Comparison of ENCODE assay signal across 1 cellular context in genomic region chr19:1590641-1591397, GRCh38.
A peak's percentile ranks its signal among the peaks of the same experiment; 100 is the strongest.
TF ChIP-seq lines count a peak whose summit lies in the region.

No MANE protein-coding gene starts in this region.

TF ChIP-seq in H1, 55 proteins besides CTCF, POLR2A, EP300 and RAD21:
- TF ChIP-seq SUZ12 (IDR thresholded peaks at IDR 0.05; ENCODE audit: low read length) (no peak), POU5F1 (IDR thresholded peaks at IDR 0.05; ENCODE audit: low read depth, low read length) (no peak), KDM5A (IDR thresholded peaks at IDR 0.05; ENCODE audit: low read length) (no peak), TAF1 (IDR thresholded peaks at IDR 0.05; ENCODE audit: low read depth, low read length) (0 out of 2 replicates have a peak, but pooled peaks have one; percentile 28), BCL11A (IDR thresholded peaks at IDR 0.05; ENCODE audit: low read depth in 2 of 2, low read length in 2 of 2) (no peak), KDM4A (IDR thresholded peaks at IDR 0.05; ENCODE audit: low read depth, low read length, severe bottlenecking) (no peak), POLR2AphosphoS5 (IDR thresholded peaks at IDR 0.05; ENCODE audit: low read depth, low read length) (peak; percentile 43), ASH2L (IDR thresholded peaks at IDR 0.05; ENCODE audit: low read length) (no peak), TBP (IDR thresholded peaks at IDR 0.05; ENCODE audit: low read depth, low read length) (0 out of 2 replicates have a peak, but pooled peaks have one; percentile 48), SIX5 (IDR thresholded peaks at IDR 0.05; ENCODE audit: low read depth, low read length) (no peak), HDAC6 (IDR thresholded peaks at IDR 0.05; ENCODE audit: low read depth, low read length) (no peak), JUN (IDR thresholded peaks at IDR 0.05; ENCODE audit: low read depth, low read length) (no peak), TAF7 (optimal IDR thresholded peaks at IDR 0.05; ENCODE audit: borderline replicate concordance, low read depth, low read length) (no peak), TCF12 (IDR thresholded peaks at IDR 0.05; ENCODE audit: low read depth, low read length) (no peak), ZNF274 (IDR thresholded peaks at IDR 0.05; ENCODE audit: borderline replicate concordance, extremely low read depth, low read length) (no peak), NRF1 (IDR thresholded peaks at IDR 0.05; ENCODE audit: low read depth, low read length) (no peak), HDAC2 (IDR thresholded peaks at IDR 0.05; ENCODE audit: borderline replicate concordance in 1 of 2, low read depth in 2 of 2, low read length in 2 of 2) (no peak), ATF3 (IDR thresholded peaks at IDR 0.05; ENCODE audit: insufficient read depth, low read depth, low read length) (no peak), BACH1 (IDR thresholded peaks at IDR 0.05; ENCODE audit: low read length) (no peak), RBBP5 (IDR thresholded peaks at IDR 0.05; ENCODE audit: borderline replicate concordance, low read depth, low read length) (no peak)
